Comparison of ENCODE assay signal across 1 cellular context in the genomic region with DNA sequence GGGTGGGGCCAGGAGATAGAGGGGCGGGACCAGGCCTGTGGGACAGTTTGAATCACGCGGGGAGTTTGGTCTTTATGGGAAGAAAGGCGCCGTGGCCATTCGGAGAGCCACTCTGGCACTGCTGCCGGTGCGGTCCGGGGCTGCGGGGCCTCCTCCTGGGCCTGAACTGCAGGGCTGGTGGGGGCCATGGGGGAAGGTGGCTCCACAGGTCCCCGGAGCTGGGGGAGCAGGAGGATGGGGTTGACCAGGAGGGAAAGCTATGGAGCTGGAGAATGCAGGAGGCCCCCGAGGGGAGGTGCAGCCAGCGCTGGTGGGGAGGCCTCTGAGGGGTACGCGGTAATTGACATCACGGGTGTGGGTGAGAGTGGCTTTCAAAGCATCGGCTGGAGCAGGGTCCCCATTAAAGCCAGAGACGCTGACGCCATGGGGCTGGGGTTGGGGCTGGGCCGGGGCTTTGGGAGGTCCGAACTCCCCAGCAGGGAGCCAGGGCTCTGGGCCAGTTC.
TF ChIP-seq lines count a peak whose summit lies in the region.

No MANE protein-coding gene starts in this region.

TF ChIP-seq in HEK293, 187 proteins besides CTCF, POLR2A, EP300 and RAD21 (continued from another document):
- TF ChIP-seq ZNF624 (tag by site-specific recombination; IDR thresholded peaks at IDR 0.05), result no peak
